In genomic region chrX:153610834-153611209, GRCh38 we compare ENCODE assay signal across 13 cellular contexts. TPM values are rescaled to one million over a fixed set of nuclear protein-coding genes. Genes with fewer than 3 reads are reported as not detected.
DNase-seq lines count a peak whose midpoint lies in the region; ATAC-seq and TF ChIP-seq lines count a peak whose summit lies in the region.
"Had no signal": no experiment of that assay in that cellular context is flagged by ENCODE, and none has a peak within 500 bp of the region (broad histone marks: within the 10 kb centered on the region; RNA-seq: fewer than 3 reads in every experiment).

No MANE protein-coding gene starts in this region.

- intact Hi-C loops in natural killer cell (cut with micrococcal nuclease), result loop anchor here (5.0 kb wide), 1 partner anchor 51 kb away; no protein-coding TSS in a partner anchor

- H4K91ac ChIP-seq in H9 (ENCODE audit: insufficient read length, low read depth, low read length), result no peak overlapping the region

- H2BK120ac ChIP-seq in H9 (ENCODE audit: low read depth, low read length, poor library complexity, severe bottlenecking), result no peak overlapping the region

- H2AK5ac ChIP-seq in H9 (ENCODE audit: insufficient read length, low read length), result no peak overlapping the region

- no peak overlapping the region for H4K8ac ChIP-seq in H9 (replicated peaks; ENCODE audit: insufficient read length, low read depth, low read length)

- no peak overlapping the region for H3K56ac ChIP-seq in H9 (ENCODE audit: insufficient read length, low read depth, low read length)

- WGBS in H9 (ENCODE audit: extremely low coverage, insufficient read length, low lambda C conversion rate), result no CpG with 5 or more reads among the region's 9 CpGs

- H3K4ac ChIP-seq in H9 (ENCODE audit: low read depth, low read length), result no peak overlapping the region

- no peak overlapping the region for H3K23ac ChIP-seq in H9 (ENCODE audit: insufficient read length, low read depth, low read length)

- H3K27me3 Mint-ChIP-seq in CD4-positive, CD25-positive, alpha-beta regulatory T cell, result no peaks in the 10 kb centered on the region
- H3K27me3 Mint-ChIP-seq in H9 (ENCODE audit: low read depth) (peaks cover 90% of the 10 kb centered on the region), natural killer cell (ENCODE audit: low read depth in 2 of 2) (peaks cover 13 to 29% of the 10 kb centered on the region in 2 donors)
- no peaks in the 10 kb centered on the region for H3K27me3 Mint-ChIP-seq in central memory CD8-positive, alpha-beta T cell

- peaks cover 8% of the 10 kb centered on the region for H3K4me1 ChIP-seq in CD4-positive, CD25-positive, alpha-beta regulatory T cell (ENCODE audit: control insufficient read depth, insufficient read depth, low read length, poor library complexity, severe bottlenecking)
- H3K4me1 ChIP-seq in H9 (ENCODE audit: insufficient read depth, low read length), result no peaks in the 10 kb centered on the region
- H3K4me1 ChIP-seq: ascending aorta had no signal

- H4K5ac ChIP-seq in H9 (ENCODE audit: insufficient read length, low read depth, low read length), result no peak overlapping the region

- ATAC-seq in CD4-positive, CD25-positive, alpha-beta regulatory T cell (ENCODE audit: low read depth in 2 of 2), result no peak
- ATAC-seq in central memory CD8-positive, alpha-beta T cell (replicated peaks; ENCODE audit: extremely low read depth, poor library complexity, severe bottlenecking), result no peak
- ATAC-seq in natural killer cell (no peak), HG03175 (IDR thresholded peaks at IDR 0.05; ENCODE audit: unreplicated experiment) (no peak), HG02840 (IDR thresholded peaks at IDR 0.05; ENCODE audit: low FRiP score, unreplicated experiment) (no peak)

- no peaks in the 10 kb centered on the region for H3K79me1 ChIP-seq in H9 (ENCODE audit: insufficient read depth, low read depth, low read length, poor library complexity, severe bottlenecking)

- no peaks in the 10 kb centered on the region for H4K20me1 ChIP-seq in H9 (ENCODE audit: control insufficient read depth, insufficient read depth, insufficient read length)

- H3K27ac ChIP-seq in CD4-positive, CD25-positive, alpha-beta regulatory T cell (ENCODE audit: insufficient read depth, low read length, poor library complexity, severe bottlenecking), result no peak overlapping the region
- no peak overlapping the region for H3K27ac ChIP-seq in H9 (ENCODE audit: insufficient read length, low read depth, low read length)
- H3K27ac ChIP-seq: ascending aorta, heart left ventricle had no signal

- H3K18ac ChIP-seq in H9 (ENCODE audit: insufficient read length, low read depth, low read length), result no peak overlapping the region

- no peak overlapping the region for H3K4me2 ChIP-seq in H9 (ENCODE audit: insufficient read depth, insufficient read length, low read length)

- no peak overlapping the region; the same call in 1 of the 2 replicates for H3K14ac ChIP-seq in H9 (ENCODE audit: insufficient read depth, low read length)

- no peak overlapping the region for H2AFZ ChIP-seq in H9 (ENCODE audit: low read length)

- H3K4me3 Mint-ChIP-seq in CD4-positive, CD25-positive, alpha-beta regulatory T cell, result peak overlapping the region; percentile 52 to 82 (median 76)
- H3K4me3 Mint-ChIP-seq in H9 (peak overlapping the region; percentile 53 to 74), natural killer cell (peak overlapping the region; percentile 87)
- H3K4me3 Mint-ChIP-seq in central memory CD8-positive, alpha-beta T cell, result peak overlapping the region; percentile 82

- no peaks in the 10 kb centered on the region for H3K36me3 Mint-ChIP-seq in CD4-positive, CD25-positive, alpha-beta regulatory T cell
- H3K36me3 Mint-ChIP-seq in H9 (ENCODE audit: insufficient read depth in 1 of 3, low read depth in 3 of 3), result peaks cover 0 to 3% (median 0%) of the 10 kb centered on the region in 3 experiments; a peak in 3 of 7 replicates
- H3K36me3 Mint-ChIP-seq in central memory CD8-positive, alpha-beta T cell (ENCODE audit: insufficient read depth), result peaks cover 7% of the 10 kb centered on the region
- no peaks in the 10 kb centered on the region for H3K36me3 Mint-ChIP-seq in natural killer cell
- H3K36me3 Mint-ChIP-seq: activated CD8-positive, alpha-beta memory T cell treated with anti-CD3 and anti-CD28 coated beads, Interleukin-2, amount 10 ng/mL, durations not matched to agents 7 days and 5 days had no signal

- no peaks in the 10 kb centered on the region for H3K36me3 ChIP-seq in CD4-positive, CD25-positive, alpha-beta regulatory T cell (ENCODE audit: control insufficient read depth, insufficient read depth, low read length)
- H3K36me3 ChIP-seq: ascending aorta, heart left ventricle had no signal

- H2BK15ac ChIP-seq in H9 (ENCODE audit: low read depth, low read length), result no peak overlapping the region; the same call in 1 of the 2 replicates

- H3T11ph ChIP-seq in H9 (ENCODE audit: low read length), result no peak overlapping the region

- no peak overlapping the region for H3K4me3 ChIP-seq in CD4-positive, CD25-positive, alpha-beta regulatory T cell (ENCODE audit: low read depth, low read length)
- H3K4me3 ChIP-seq: lung had no signal

- H3K27me3 ChIP-seq in CD4-positive, CD25-positive, alpha-beta regulatory T cell (ENCODE audit: control insufficient read depth, insufficient read depth, low read length), result no peaks in the 10 kb centered on the region
- H3K27me3 ChIP-seq in H9 (ENCODE audit: insufficient read depth, low read length), result no peaks in the 10 kb centered on the region; the same call in 1 of the 2 replicates
- H3K27me3 ChIP-seq: ascending aorta had no signal

- H3K9me3 Mint-ChIP-seq in CD4-positive, CD25-positive, alpha-beta regulatory T cell, result peaks cover 0 to 2% (median 0%) of the 10 kb centered on the region in 7 donors
- peaks cover 67 to 80% of the 10 kb centered on the region in 2 experiments for H3K9me3 Mint-ChIP-seq in H9
- no peaks in the 10 kb centered on the region for H3K9me3 Mint-ChIP-seq in central memory CD8-positive, alpha-beta T cell
- H3K9me3 Mint-ChIP-seq in natural killer cell, result no peaks in the 10 kb centered on the region

- peaks cover 0 to 22% (median 8%) of the 10 kb centered on the region in 4 donors for H3K4me1 Mint-ChIP-seq in CD4-positive, CD25-positive, alpha-beta regulatory T cell
- H3K4me1 Mint-ChIP-seq in H9 (0 out of 4 replicates have a peak, but pooled peaks cover 0 to 3% of the 10 kb centered on the region in 2 experiments), natural killer cell (peaks cover 0 to 4% of the 10 kb centered on the region in 2 donors)
- H3K4me1 Mint-ChIP-seq in central memory CD8-positive, alpha-beta T cell, result peaks cover 4% of the 10 kb centered on the region

- no peaks in the 10 kb centered on the region for H3K9me3 ChIP-seq in CD4-positive, CD25-positive, alpha-beta regulatory T cell (ENCODE audit: control insufficient read depth in 2 of 2, low read length in 2 of 2)
- peaks cover 20% of the 10 kb centered on the region for H3K9me3 ChIP-seq in H9 (ENCODE audit: control insufficient read depth, low read depth, low read length)
- H3K9me3 ChIP-seq: ascending aorta, heart left ventricle had no signal

- H3K23me2 ChIP-seq in H9 (ENCODE audit: insufficient read length, low read depth, low read length, poor library complexity, severe bottlenecking), result peaks cover 5% of the 10 kb centered on the region

- H3K27ac Mint-ChIP-seq in CD4-positive, CD25-positive, alpha-beta regulatory T cell, result no peak overlapping the region
- H3K27ac Mint-ChIP-seq in H9 (no peak overlapping the region), natural killer cell (peak overlapping the region in 1 of 2 donors; percentile 74)
- peak overlapping the region; percentile 22 for H3K27ac Mint-ChIP-seq in central memory CD8-positive, alpha-beta T cell (ENCODE audit: low read depth)
- H3K27ac Mint-ChIP-seq: activated CD8-positive, alpha-beta memory T cell treated with anti-CD3 and anti-CD28 coated beads, Interleukin-2, amount 10 ng/mL, durations not matched to agents 7 days and 5 days had no signal

- no peak overlapping the region for H2BK12ac ChIP-seq in H9 (ENCODE audit: insufficient read length, low read depth, low read length)

- no peak overlapping the region for H2BK5ac ChIP-seq in H9 (ENCODE audit: insufficient read length, low read length)

- H3K9ac ChIP-seq in H9 (ENCODE audit: extremely low read depth, insufficient read length, low read length), result no peak overlapping the region

- no peaks in the 10 kb centered on the region for H3K79me2 ChIP-seq in H9 (ENCODE audit: insufficient read depth, low read length)

- DNase-seq in CD4-positive, CD25-positive, alpha-beta regulatory T cell, result no peak
- no peak for DNase-seq in H9
- DNase-seq in central memory CD8-positive, alpha-beta T cell (ENCODE audit: low spot score in 2 of 2), result no peak
- no peak for DNase-seq in natural killer cell
- DNase-seq in stimulated activated CD4-positive, alpha-beta T cell treated with anti-CD3 and anti-CD28 coated beads, Interleukin-2, amount 100 ng/mL, for 48 hours, result no peak
- no peak for DNase-seq in superior temporal gyrus (ENCODE audit: extremely low spot score)
- DNase-seq: activated CD8-positive, alpha-beta memory T cell treated with anti-CD3 and anti-CD28 coated beads, Interleukin-2, amount 10 ng/mL, durations not matched to agents 7 days and 5 days; DMS 273 treated with DMSO at 0.1 percent for 48 hours had no signal

- H2BK20ac ChIP-seq in H9 (ENCODE audit: low read depth, low read length, poor library complexity, severe bottlenecking), result no peak overlapping the region

- TF ChIP-seq CTCF in H9 (conservative IDR thresholded peaks at IDR 0.05) (no peak), natural killer cell (IDR thresholded peaks at IDR 0.05) (no peak)

RNA-seq across cellular contexts. Expression of gene CCNQ, which starts 11.9 kb away (rescaled TPM):
- total RNA-seq in CD4-positive, CD25-positive, alpha-beta regulatory T cell, result 23.8 TPM
- polyA plus RNA-seq in CD4-positive, CD25-positive, alpha-beta regulatory T cell, result 10 to 100 TPM; 59.8 to 78.4 (median 77.2) TPM
- total RNA-seq in H9 (2021) (16.1 and 18.4 TPM in 2 replicates), natural killer cell (10 to 100 TPM in 2 of 3 donors, 1 to 10 TPM in 1; 9.0 to 17.2 (median 12.5) TPM)

RNA-seq across cellular contexts. Expression of gene DUSP9, which starts 36.2 kb away (rescaled TPM):
- not detected for total RNA-seq in CD4-positive, CD25-positive, alpha-beta regulatory T cell
- not detected for polyA plus RNA-seq in CD4-positive, CD25-positive, alpha-beta regulatory T cell
- total RNA-seq in H9 (2021) (2.3 and 2.4 TPM in 2 replicates), natural killer cell (not detected)
- total RNA-seq: ascending aorta had no signal
